4 cellular contexts compared by ENCODE assay signal in genomic region chr2:105269426-105269825, GRCh38. TPM values are rescaled to one million over a fixed set of nuclear protein-coding genes. Genes with fewer than 3 reads are reported as not detected.
"Had no signal": no experiment of that assay in that cellular context is flagged by ENCODE, and none has a peak within 500 bp of the region (broad histone marks: within the 10 kb centered on the region; RNA-seq: fewer than 3 reads in every experiment).

No MANE protein-coding gene starts in this region.

- H3K4me3 ChIP-seq: GM12878 had no signal

- DNase-seq: GDM1, GF-D8 had no signal

- ATAC-seq: GM12878 had no signal

RNA-seq across cellular contexts. Expression of gene GPR45, which starts 27.9 kb away (rescaled TPM):
- total RNA-seq: G401, GM12878 had no signal
- polyA plus RNA-seq: GM12878 had no signal
